31 cellular contexts compared by ENCODE assay signal in genomic region chr18:78678318-78678695, GRCh38.
"Had no signal": no experiment of that assay in that cellular context is flagged by ENCODE, and none has a peak within 500 bp of the region (broad histone marks: within the 10 kb centered on the region; RNA-seq: fewer than 3 reads in every experiment).

No MANE protein-coding gene starts in this region.

- H3K36me3 ChIP-seq: adrenal gland, MG63 had no signal

- H3K9me3 ChIP-seq: adrenal gland, MG63 had no signal

- H3K4me3 Mint-ChIP-seq: activated CD4-positive, alpha-beta T cell treated with anti-CD3 and anti-CD28 coated beads for 36 hours; activated CD4-positive, alpha-beta T cell treated with anti-CD3 and anti-CD28 coated beads, Interleukin-2, amount 10 ng/mL, durations not matched to agents 7 days and 5 days; activated CD8-positive, alpha-beta T cell treated with anti-CD3 and anti-CD28 coated beads, Interleukin-2, amount 10 ng/mL, durations not matched to agents 7 days and 5 days; activated naive CD4-positive, alpha-beta T cell treated with anti-CD3 and anti-CD28 coated beads for 36 hours; activated T-cell treated with anti-CD3 and anti-CD28 coated beads, Interleukin-2, amount 50 U/mL, for 4 hours; activated T-helper 1 cell treated with anti-CD3 and anti-CD28 coated beads, Interleukin-12 subunit alpha, Interleukin-12 subunit beta, Interleukin-2, Interleukin-4 antibody, amounts not matched to agents 30 ng/mL and 10 ng/mL and 1 ng/mL, durations not matched to agents 14 hours and 24 hours and 36 hours; brain had no signal

- H3K9me3 Mint-ChIP-seq: activated CD4-positive, alpha-beta T cell treated with anti-CD3 and anti-CD28 coated beads, Interleukin-2, amount 10 ng/mL, durations not matched to agents 7 days and 5 days; activated naive CD4-positive, alpha-beta T cell treated with anti-CD3 and anti-CD28 coated beads for 36 hours; activated naive CD4-positive, alpha-beta T cell treated with anti-CD3 and anti-CD28 coated beads, Interleukin-2, amount 50 U/mL, for 72 hours; activated T-cell treated with anti-CD3 and anti-CD28 coated beads, Interleukin-2, amount 50 U/mL, for 4 hours; activated T-helper 1 cell treated with anti-CD3 and anti-CD28 coated beads, Interleukin-12 subunit alpha, Interleukin-12 subunit beta, Interleukin-2, Interleukin-4 antibody, amounts not matched to agents 30 ng/mL and 10 ng/mL and 1 ng/mL, durations not matched to agents 14 hours and 24 hours and 36 hours had no signal

- H3K27ac ChIP-seq: adrenal gland had no signal

- H3K36me3 Mint-ChIP-seq: activated naive CD4-positive, alpha-beta T cell treated with anti-CD3 and anti-CD28 coated beads, Interleukin-2, amount 50 U/mL, for 72 hours; brain had no signal

- DNase-seq: activated CD4-positive, alpha-beta T cell treated with anti-CD3 and anti-CD28 coated beads for 36 hours; activated CD4-positive, alpha-beta T cell treated with anti-CD3 and anti-CD28 coated beads, Interleukin-2, amount 10 ng/mL, durations not matched to agents 7 days and 5 days; activated CD4-positive, alpha-beta T cell treated with anti-CD3 and anti-CD28 coated beads, Interleukin-2, amount 50 U/mL, for 48 hours; activated CD8-positive, alpha-beta memory T cell treated with anti-CD3 and anti-CD28 coated beads, Interleukin-2, amount 50 U/mL, for 4 hours; activated CD8-positive, alpha-beta T cell treated with anti-CD3 and anti-CD28 coated beads, Interleukin-2, amount 10 ng/mL, durations not matched to agents 7 days and 5 days; activated gamma-delta T cell treated with Interleukin-2 at 50 U/mL for 16 hours; activated naive CD4-positive, alpha-beta T cell treated with anti-CD3 and anti-CD28 coated beads for 36 hours; activated T-cell treated with anti-CD3 and anti-CD28 coated beads for 4 hours; activated T-cell treated with anti-CD3 and anti-CD28 coated beads, Interleukin-2, amount 50 U/mL, for 4 hours; adrenal gland; caudate nucleus; Kasumi-1; KG1; MG63; MV-4-11; NCI-H1092; NCI-H1436 treated with DMSO at 0.1 percent for 48 hours; NCI-H1694 treated with DMSO at 0.1 percent for 48 hours; NCI-H2029; NCI-H510A; NCI-H526; NCI-H748 treated with DMSO at 0.1 percent for 48 hours; OCI-M1; Right ventricle myocardium superior; SW 1271; T-helper 1 cell; T1000 had no signal

- H3K27me3 ChIP-seq: adrenal gland, MG63 had no signal

- ATAC-seq: activated CD4-positive, alpha-beta T cell treated with anti-CD3 and anti-CD28 coated beads for 36 hours; activated CD4-positive, CD25-positive, alpha-beta regulatory T cell treated with anti-CD3 and anti-CD28 coated beads, Interleukin-2, amount 50 U/mL, for 24 hours; activated CD8-positive, alpha-beta T cell treated with anti-CD3 and anti-CD28 coated beads, Interleukin-2, amount 10 ng/mL, durations not matched to agents 7 days and 5 days had no signal

- H3K4me1 Mint-ChIP-seq: activated CD4-positive, alpha-beta T cell treated with anti-CD3 and anti-CD28 coated beads, Interleukin-2, amount 10 ng/mL, durations not matched to agents 7 days and 5 days had no signal

- H3K4me3 ChIP-seq: adrenal gland, MG63 had no signal

- H3K27ac Mint-ChIP-seq: activated CD4-positive, alpha-beta T cell treated with anti-CD3 and anti-CD28 coated beads for 36 hours; activated CD4-positive, alpha-beta T cell treated with anti-CD3 and anti-CD28 coated beads, Interleukin-2, amount 10 ng/mL, durations not matched to agents 7 days and 5 days; activated CD8-positive, alpha-beta T cell treated with anti-CD3 and anti-CD28 coated beads, Interleukin-2, amount 10 ng/mL, durations not matched to agents 7 days and 5 days; activated naive CD4-positive, alpha-beta T cell treated with anti-CD3 and anti-CD28 coated beads for 36 hours; activated naive CD4-positive, alpha-beta T cell treated with anti-CD3 and anti-CD28 coated beads, Interleukin-2, amount 50 U/mL, for 72 hours; activated T-helper 1 cell treated with anti-CD3 and anti-CD28 coated beads, Interleukin-12 subunit alpha, Interleukin-12 subunit beta, Interleukin-2, Interleukin-4 antibody, amounts not matched to agents 30 ng/mL and 10 ng/mL and 1 ng/mL, durations not matched to agents 14 hours and 24 hours and 36 hours had no signal

- H3K27me3 Mint-ChIP-seq: activated CD4-positive, alpha-beta T cell treated with anti-CD3 and anti-CD28 coated beads, Interleukin-2, amount 10 ng/mL, durations not matched to agents 7 days and 5 days had no signal

- H3K4me1 ChIP-seq: adrenal gland had no signal
